Comparison of ENCODE assay signal across 8 cellular contexts in the genomic region with DNA sequence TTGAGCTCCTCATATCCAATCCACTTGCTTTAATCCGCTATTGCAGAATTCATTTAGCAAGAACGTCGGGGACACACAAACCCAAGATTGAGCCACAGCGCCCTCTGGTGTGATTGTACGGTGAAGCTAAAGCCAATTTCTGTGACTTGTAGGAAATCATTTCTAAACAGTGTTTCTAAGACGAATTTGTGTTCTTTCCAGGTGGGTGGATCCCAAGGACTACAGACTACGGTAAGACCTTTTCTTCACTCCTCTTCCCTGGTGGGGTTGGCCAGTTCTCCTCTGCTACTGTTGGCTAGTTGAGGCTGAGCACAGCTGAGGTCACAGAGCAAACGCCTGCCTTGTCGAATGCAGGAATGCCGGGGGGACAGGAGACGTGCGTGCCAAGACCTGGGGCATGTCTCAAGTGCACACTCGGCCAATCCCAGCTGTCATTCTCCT. TPM values are rescaled to one million over a fixed set of nuclear protein-coding genes. Genes with fewer than 3 reads are reported as not detected.
DNase-seq lines count a peak whose midpoint lies in the region; ATAC-seq and TF ChIP-seq lines count a peak whose summit lies in the region.

No MANE protein-coding gene starts in this region.

- H3F3A ChIP-seq in OCI-LY1 (ENCODE audit: insufficient read depth, low read length) = no peaks in the 10 kb centered on the region

- no peaks in the 10 kb centered on the region for H3K9me3 ChIP-seq in CD4-positive, alpha-beta T cell (ENCODE audit: control insufficient read depth, low read length)
- no peaks in the 10 kb centered on the region for H3K9me3 ChIP-seq in OCI-LY1 (ENCODE audit: low read length)

- H3K4me2 ChIP-seq in OCI-LY1 (ENCODE audit: low read length) = no peak overlapping the region

- DNase-seq in CD4-positive, alpha-beta T cell = peak; percentile 50 to 76 (median 62)
- DNase-seq in HT-29 (ENCODE audit: low spot score) = peak; percentile 91
- DNase-seq in activated T-cell treated with anti-CD3 and anti-CD28 coated beads, Interleukin-2, amount 50 U/mL, for 24 hours = peak; percentile 77
- DNase-seq in fibroblast of mammary gland (ENCODE audit: low read depth) = peak; percentile 90
- peak; percentile 83 for DNase-seq in neural crest cell (ENCODE audit: low read depth, low spot score)
- peak; percentile 80 for DNase-seq in stimulated activated naive CD8-positive, alpha-beta T cell treated with anti-CD3 and anti-CD28 coated beads, Interleukin-15, Interleukin-2, amounts not matched to agents 100 U/mL and 50 U/mL, for 24 hours

- H3K27ac ChIP-seq in CD4-positive, alpha-beta T cell (ENCODE audit: low read depth, low read length) = no peak overlapping the region
- H3K27ac ChIP-seq in OCI-LY1 (ENCODE audit: low read depth, low read length, poor library complexity, severe bottlenecking) = no peak overlapping the region

- POLR2A ChIA-PET in CD4-positive, alpha-beta T cell (lab: Charles Lee) = interaction anchor here (0.8 kb wide), 1 partner anchor 37 kb away, joined by 3 read pairs; no protein-coding TSS in a partner anchor

- no peak overlapping the region for H3K27ac Mint-ChIP-seq in CD4-positive, alpha-beta T cell
- H3K27ac Mint-ChIP-seq in activated T-cell treated with anti-CD3 and anti-CD28 coated beads, Interleukin-2, amount 50 U/mL, for 24 hours = no peak overlapping the region
- H3K27ac Mint-ChIP-seq in neural crest cell (ENCODE audit: unreplicated experiment) = no peak overlapping the region

- ATAC-seq in CD4-positive, alpha-beta T cell (ENCODE audit: poor library complexity) = no peak
- ATAC-seq in stimulated activated naive CD8-positive, alpha-beta T cell treated with anti-CD3 and anti-CD28 coated beads, Interleukin-15, Interleukin-2, amounts not matched to agents 100 U/mL and 50 U/mL, for 24 hours = no peak
- no peak for ATAC-seq in GM19397 (IDR thresholded peaks at IDR 0.05; ENCODE audit: unreplicated experiment)

- H3K9me3 Mint-ChIP-seq in CD4-positive, alpha-beta T cell = no peaks in the 10 kb centered on the region
- H3K9me3 Mint-ChIP-seq in activated T-cell treated with anti-CD3 and anti-CD28 coated beads, Interleukin-2, amount 50 U/mL, for 24 hours = no peaks in the 10 kb centered on the region
- H3K9me3 Mint-ChIP-seq in neural crest cell = no peaks in the 10 kb centered on the region

- CTCF ChIA-PET in CD4-positive, alpha-beta T cell (lab: Charles Lee) = interaction anchor here (0.7 to 2.7 kb wide), 10 partner anchors 11 to 269 kb away, joined by 3 to 16 read pairs (median 4); no protein-coding TSS in a partner anchor

- no peak overlapping the region for H3K4me3 ChIP-seq in OCI-LY1 (ENCODE audit: low read depth, low read length, poor library complexity, severe bottlenecking)
- peak overlapping the region; percentile 31 for H3K4me3 ChIP-seq in fibroblast of mammary gland (ENCODE audit: control insufficient read depth, low read depth, low read length)

- H3K36me3 Mint-ChIP-seq in CD4-positive, alpha-beta T cell (ENCODE audit: low read depth) = no peaks in the 10 kb centered on the region
- no peaks in the 10 kb centered on the region for H3K36me3 Mint-ChIP-seq in activated T-cell treated with anti-CD3 and anti-CD28 coated beads, Interleukin-2, amount 50 U/mL, for 24 hours (ENCODE audit: low read depth)
- H3K36me3 Mint-ChIP-seq in neural crest cell (ENCODE audit: low read depth) = no peaks in the 10 kb centered on the region

- no peaks in the 10 kb centered on the region for H4K20me1 ChIP-seq in OCI-LY1 (ENCODE audit: insufficient read depth, low read length)

- intact Hi-C loops in CD4-positive, alpha-beta T cell (cut with DNase I, micrococcal nuclease) = loop anchor here (1.0 to 10.0 kb wide), 9 partner anchors 40 to 993 kb away; no protein-coding TSS in a partner anchor

- H3K36me3 ChIP-seq in OCI-LY1 (ENCODE audit: insufficient read depth, low read length) = no peaks in the 10 kb centered on the region

- H3K27me3 Mint-ChIP-seq in CD4-positive, alpha-beta T cell = peaks cover 33% of the 10 kb centered on the region
- H3K27me3 Mint-ChIP-seq in activated T-cell treated with anti-CD3 and anti-CD28 coated beads, Interleukin-2, amount 50 U/mL, for 24 hours = peaks cover 31% of the 10 kb centered on the region
- peaks cover 63% of the 10 kb centered on the region for H3K27me3 Mint-ChIP-seq in neural crest cell (ENCODE audit: low read depth)

- peaks cover 15% of the 10 kb centered on the region for H3K4me1 Mint-ChIP-seq in CD4-positive, alpha-beta T cell (ENCODE audit: low read depth)
- peaks cover 5% of the 10 kb centered on the region for H3K4me1 Mint-ChIP-seq in activated T-cell treated with anti-CD3 and anti-CD28 coated beads, Interleukin-2, amount 50 U/mL, for 24 hours (ENCODE audit: low read depth)
- no peaks in the 10 kb centered on the region for H3K4me1 Mint-ChIP-seq in neural crest cell

- H3K4me3 Mint-ChIP-seq in CD4-positive, alpha-beta T cell = no peak overlapping the region
- no peak overlapping the region for H3K4me3 Mint-ChIP-seq in activated T-cell treated with anti-CD3 and anti-CD28 coated beads, Interleukin-2, amount 50 U/mL, for 24 hours
- no peak overlapping the region for H3K4me3 Mint-ChIP-seq in neural crest cell

- H3K27me3 ChIP-seq in CD4-positive, alpha-beta T cell (ENCODE audit: control insufficient read depth, insufficient read depth, low read length) = peaks cover 15% of the 10 kb centered on the region
- H3K27me3 ChIP-seq in OCI-LY1 (ENCODE audit: insufficient read depth, low read length) = no peaks in the 10 kb centered on the region

- H3K9ac ChIP-seq in OCI-LY1 (ENCODE audit: low read length) = no peak overlapping the region

- H2AFZ ChIP-seq in OCI-LY1 (ENCODE audit: low read length) = no peak overlapping the region

- no peaks in the 10 kb centered on the region for H3K79me2 ChIP-seq in OCI-LY1 (ENCODE audit: insufficient read depth, low read length)

- H3K4me1 ChIP-seq in OCI-LY1 (ENCODE audit: insufficient read depth, low read length, severe bottlenecking) = no peaks in the 10 kb centered on the region

- no peaks in the 10 kb centered on the region for H3K9me2 ChIP-seq in OCI-LY1 (ENCODE audit: low read depth, low read length)

- peak; percentile 78 for TF ChIP-seq CTCF in CD4-positive, alpha-beta T cell (IDR thresholded peaks at IDR 0.05)
- peak; percentile 81 for TF ChIP-seq CTCF in OCI-LY1 (IDR thresholded peaks at IDR 0.05; ENCODE audit: low read length)
- peak; percentile 94 for TF ChIP-seq CTCF in fibroblast of mammary gland (conservative IDR thresholded peaks at IDR 0.05; ENCODE audit: control insufficient read depth, insufficient read depth, low read depth, low read length)
- TF ChIP-seq CTCF in neural crest cell (conservative IDR thresholded peaks at IDR 0.05) = peak; percentile 90

RNA-seq across cellular contexts. Expression of a gene that starts 5.2 kb away (rescaled TPM):
- total RNA-seq in CD4-positive, alpha-beta T cell = not detected
- 0.38 and 0.39 TPM in 2 replicates for total RNA-seq in HT-29 (2014; rRNA removed; shearing (Covaris generic))
- not detected in 2 replicates for total RNA-seq in neural crest cell
